ENCODE assay signal across 2 cellular contexts in genomic region chr2:150154308-150154797, GRCh38.
A peak's percentile ranks its signal among the peaks of the same experiment; 100 is the strongest.
TF ChIP-seq lines count a peak whose summit lies in the region.

No MANE protein-coding gene starts in this region.

TF ChIP-seq in liver, 16 proteins besides CTCF, POLR2A, EP300 and RAD21:
- TF ChIP-seq ZBTB33 (IDR thresholded peaks at IDR 0.05) (no peak), MAX (IDR thresholded peaks at IDR 0.05) (no peak), HNF4A (conservative IDR thresholded peaks at IDR 0.05) (peak; percentile 60 to 77), HNF4G (IDR thresholded peaks at IDR 0.05) (peak; percentile 47), RXRA (IDR thresholded peaks at IDR 0.05) (peak in 1 of 2 donors; percentile 58)

TF ChIP-seq in HepG2, 621 proteins besides CTCF, POLR2A, EP300 and RAD21 (continued from another document):
- no peak for TF ChIP-seq LBX2 (CRISPR knock-in tag; IDR thresholded peaks at IDR 0.05; ENCODE audit: borderline replicate concordance)
- no peak for TF ChIP-seq FOSL1 (CRISPR knock-in tag; IDR thresholded peaks at IDR 0.05; ENCODE audit: borderline replicate concordance)
- no peak for TF ChIP-seq TAF1 (CRISPR knock-in tag; IDR thresholded peaks at IDR 0.05)
- TF ChIP-seq HNRNPLL (IDR thresholded peaks at IDR 0.05; ENCODE audit: low read depth, low read length, poor library complexity, severe bottlenecking): no peak
- TF ChIP-seq ARHGAP35 (CRISPR knock-in tag; IDR thresholded peaks at IDR 0.05; ENCODE audit: borderline replicate concordance): no peak
- no peak for TF ChIP-seq ZNF569 (CRISPR knock-in tag; IDR thresholded peaks at IDR 0.05; ENCODE audit: borderline replicate concordance)
- TF ChIP-seq HNF1A (IDR thresholded peaks at IDR 0.05; ENCODE audit: low read depth): no peak
- no peak for TF ChIP-seq HNF1A (CRISPR knock-in tag; IDR thresholded peaks at IDR 0.05; ENCODE audit: borderline replicate concordance)
